Comparison of ENCODE assay signal across 19 cellular contexts in the genomic region with DNA sequence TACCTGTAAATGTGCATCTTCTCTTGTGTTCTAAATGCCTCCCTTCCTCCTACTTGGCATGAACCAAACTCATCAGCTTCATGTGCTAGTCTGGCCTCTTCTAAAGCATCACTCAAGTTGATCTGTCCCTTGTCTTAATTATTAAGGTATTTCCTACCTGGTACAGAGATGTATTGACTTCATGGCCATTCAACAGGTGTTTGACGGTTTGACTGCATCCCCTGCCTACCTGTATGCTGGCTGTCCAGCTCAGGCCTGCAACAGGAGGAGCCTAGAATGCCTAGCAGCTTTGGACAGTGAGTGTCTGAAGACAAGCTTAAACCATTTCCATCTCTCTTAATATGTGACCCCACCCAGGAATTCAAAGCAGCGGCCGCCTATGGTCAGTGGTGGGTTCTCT. TPM values are rescaled to one million over a fixed set of nuclear protein-coding genes. Genes with fewer than 3 reads are reported as not detected.
"Had no signal": no experiment of that assay in that cellular context is flagged by ENCODE, and none has a peak within 500 bp of the region (broad histone marks: within the 10 kb centered on the region; RNA-seq: fewer than 3 reads in every experiment).

No MANE protein-coding gene starts in this region.

- H3K27me3 ChIP-seq: foreskin keratinocyte, testis, tibial nerve had no signal

- H3K4me3 ChIP-seq: coronary artery, psoas muscle, skin epidermis, testis, tibial nerve had no signal

- DNase-seq: effector CD4-positive, alpha-beta T cell; endodermal cell; erythroblast; foreskin keratinocyte; kidney; mammary epithelial cell; occipital lobe; psoas muscle; retina; stimulated activated CD4-positive, alpha-beta T cell treated with anti-CD3 and anti-CD28 coated beads, Interleukin-2, amount 100 ng/mL, for 24 hours; stimulated activated CD4-positive, alpha-beta T cell treated with anti-CD3 and anti-CD28 coated beads, Interleukin-4, amount 100 ng/mL, for 4 hours; stimulated activated naive B cell treated with anti-CD40 and anti-IgM and Interleukin-4, amounts not matched to agents 10 μg/mL and 1 μg/mL and 100 μg/mL, for 72 hours; stimulated activated naive CD8-positive, alpha-beta T cell treated with anti-CD3 and anti-CD28 coated beads, Interleukin-15, amount 100 ng/mL, for 72 hours; testis had no signal

- H3K36me3 ChIP-seq: tibial nerve had no signal

- ATAC-seq: foreskin keratinocyte; natural killer cell treated with Interleukin-12 subunit alpha and Interleukin-12 subunit beta and Interleukin-15 and Interleukin-18, amount 100 ng/mL, for 72 hours; psoas muscle; sciatic nerve; stimulated activated naive B cell treated with anti-CD40 and anti-IgM and Interleukin-4, amounts not matched to agents 10 μg/mL and 1 μg/mL and 100 μg/mL, for 72 hours; stimulated activated naive CD8-positive, alpha-beta T cell treated with anti-CD3 and anti-CD28 coated beads, Interleukin-15, amount 100 ng/mL, for 72 hours had no signal

- H3K9me3 ChIP-seq: psoas muscle, testis, tibial nerve had no signal

- H3K27ac ChIP-seq: coronary artery, foreskin keratinocyte, psoas muscle, testis, tibial nerve had no signal

RNA-seq across cellular contexts. Expression of a gene that starts 24.6 kb away (rescaled TPM):
- total RNA-seq: natural killer cell treated with Interleukin-12 subunit alpha and Interleukin-12 subunit beta and Interleukin-15 and Interleukin-18, amount 100 ng/mL, for 72 hours had no signal
